In genomic region chr9:3321186-3321585, GRCh38 we compare ENCODE assay signal across 26 cellular contexts.
"Had no signal": no experiment of that assay in that cellular context is flagged by ENCODE, and none has a peak within 500 bp of the region (broad histone marks: within the 10 kb centered on the region; RNA-seq: fewer than 3 reads in every experiment).

No MANE protein-coding gene starts in this region.

- H3K27me3 ChIP-seq: neural progenitor cell, ovary, right atrium auricular region, right lobe of liver, sigmoid colon, stomach, thyroid gland, tibial nerve, upper lobe of left lung, vagina had no signal

- DNase-seq: natural killer cell; occipital lobe; ovary; posterior cingulate gyrus; psoas muscle; retina; right lobe of liver; sigmoid colon; small intestine; stimulated activated CD4-positive, alpha-beta T cell treated with anti-CD3 and anti-CD28 coated beads, Interleukin-15, amount 100 ng/mL, for 24 hours; stimulated activated CD4-positive, alpha-beta T cell treated with anti-CD3 and anti-CD28 coated beads, Interleukin-2, amount 100 ng/mL, for 24 hours; stimulated activated CD4-positive, alpha-beta T cell treated with anti-CD3 and anti-CD28 coated beads, Interleukin-2, amount 100 ng/mL, for 48 hours; stimulated activated CD4-positive, alpha-beta T cell treated with anti-CD3 and anti-CD28 coated beads, Interleukin-4, amount 100 ng/mL, for 24 hours; stimulated activated naive B cell treated with anti-CD40 and anti-IgM and Interleukin-4, amounts not matched to agents 10 μg/mL and 1 μg/mL and 100 μg/mL, for 72 hours; stimulated activated naive CD4-positive, alpha-beta T cell treated with Interleukin-2 at 50 U/mL for 16 hours; stomach; thyroid gland; trophoblast cell; upper lobe of left lung had no signal

- ATAC-seq: natural killer cell; psoas muscle; right lobe of liver; stimulated activated effector memory CD8-positive, alpha-beta T cell treated with anti-CD3 and anti-CD28 coated beads, Interleukin-12 subunit alpha, Interleukin-12 subunit beta, amount 100 ng/mL, for 72 hours; stimulated activated naive B cell treated with anti-CD40 and anti-IgM and Interleukin-4, amounts not matched to agents 10 μg/mL and 1 μg/mL and 100 μg/mL, for 72 hours had no signal

- H3K36me3 ChIP-seq: neural progenitor cell, ovary, right atrium auricular region, right lobe of liver, sigmoid colon, stomach, thoracic aorta, thyroid gland, tibial nerve, upper lobe of left lung, vagina had no signal

- H3K4me3 ChIP-seq: neural progenitor cell, ovary, psoas muscle, right atrium auricular region, right lobe of liver, sigmoid colon, stomach, thoracic aorta, thyroid gland, tibial nerve, upper lobe of left lung, vagina had no signal

- H3K27ac ChIP-seq: neural progenitor cell, ovary, parathyroid adenoma, psoas muscle, right atrium auricular region, right lobe of liver, sigmoid colon, stomach, thoracic aorta, thyroid gland, tibial nerve, upper lobe of left lung, vagina had no signal
